ENCODE assay signal across 18 cellular contexts in genomic region chr9:27412963-27413362, GRCh38.
DNase-seq lines count a peak whose midpoint lies in the region; ATAC-seq, FAIRE-seq and TF ChIP-seq lines count a peak whose summit lies in the region.
"Had no signal": no experiment of that assay in that cellular context is flagged by ENCODE, and none has a peak within 500 bp of the region (broad histone marks: within the 10 kb centered on the region; RNA-seq: fewer than 3 reads in every experiment).

No MANE protein-coding gene starts in this region.

- H3K9me3 ChIP-seq in Caco-2 (no peaks in the 10 kb centered on the region), keratinocyte (ENCODE audit: control insufficient read depth, low read depth, low read length) (no peaks in the 10 kb centered on the region), spleen (no peaks in the 10 kb centered on the region)
- H3K9me3 ChIP-seq: body of pancreas, MG63 had no signal

- peak overlapping the region; percentile 25 for H3K27ac ChIP-seq in keratinocyte (ENCODE audit: control insufficient read depth, insufficient read depth, low read length)
- peak overlapping the region in 7 of 8 donors; percentile 51 to 77 (median 68) for H3K27ac ChIP-seq in spleen
- H3K27ac ChIP-seq: parathyroid adenoma had no signal

- ATAC-seq in HG02938 (IDR thresholded peaks at IDR 0.05; ENCODE audit: unreplicated experiment), result no peak
- ATAC-seq: body of pancreas, WTC11 had no signal

- CTCF ChIA-PET in Caco-2 (lab: Charles Lee), result no interaction called here

- H3K4me3 ChIP-seq in Caco-2 (ENCODE audit: low read depth, low read length) (no peak overlapping the region), keratinocyte (ENCODE audit: control insufficient read depth in 2 of 3, extremely low read depth in 1 of 3, insufficient read depth in 2 of 3, low read depth in 1 of 3, low read length in 3 of 3) (peak overlapping the region in 2 of 3 experiments; percentile 37 to 51), spleen (peak overlapping the region in 3 of 8 donors; percentile 13 to 46 (median 25))
- H3K4me3 ChIP-seq: body of pancreas had no signal

- DNase-seq in Caco-2, result no peak
- DNase-seq in chondrocyte (ENCODE audit: low spot score), result no peak
- no peak for DNase-seq in keratinocyte (ENCODE audit: low read depth, low spot score)
- DNase-seq in spleen, result no peak
- no peak for DNase-seq in globus pallidus (ENCODE audit: low spot score)
- DNase-seq in ureter (ENCODE audit: low spot score), result no peak
- DNase-seq in COLO668 (lab: John Stamatoyannopoulos, UW; ENCODE audit: unreplicated experiment), result no peak
- DNase-seq: activated gamma-delta T cell, body of pancreas, immature natural killer cell, MG63, NCI-H774, RPMI8226 had no signal

- WGBS in spleen, 5 donors, result 43 to 66% (median 61%) methylated on average over 2 of the region's 2 CpGs

- no peak for TF ChIP-seq CTCF in Caco-2 (IDR thresholded peaks at IDR 0.05; ENCODE audit: insufficient read depth in 1 of 2, low read depth in 1 of 2, low read length in 1 of 2, severe bottlenecking in 1 of 2, unreplicated experiment in 1 of 2)
- TF ChIP-seq CTCF in chondrocyte (IDR thresholded peaks at IDR 0.05), result no peak
- TF ChIP-seq CTCF in keratinocyte (optimal IDR thresholded peaks at IDR 0.05 in 1 of 3, IDR thresholded peaks at IDR 0.05 in 1 of 3, conservative IDR thresholded peaks at IDR 0.05 in 1 of 3; ENCODE audit: extremely low read depth in 1 of 3, insufficient read depth in 2 of 3, low read length in 3 of 3), result no peak
- no peak for TF ChIP-seq CTCF in spleen (IDR thresholded peaks at IDR 0.05 in 8 of 11, conservative IDR thresholded peaks at IDR 0.05 in 3 of 11)

- dilution Hi-C loops in keratinocyte (cut with MboI; ENCODE audit: extremely low pct_ligation_motif_present, low sequenced_read_pairs), result no loop called here

- H3K4me1 Mint-ChIP-seq in Caco-2 (ENCODE audit: low read depth, unreplicated experiment) (no peaks in the 10 kb centered on the region), chondrocyte (ENCODE audit: low read depth) (peaks cover 20% of the 10 kb centered on the region)
- H3K4me1 Mint-ChIP-seq: immature natural killer cell had no signal

- peaks cover 3% of the 10 kb centered on the region; the same call in 1 of the 2 replicates for H3K4me1 ChIP-seq in Caco-2
- H3K4me1 ChIP-seq in keratinocyte (ENCODE audit: control insufficient read depth, extremely low read depth, insufficient read depth, low read length), result peaks cover 33% of the 10 kb centered on the region
- peaks cover 0 to 41% (median 20%) of the 10 kb centered on the region in 6 donors for H3K4me1 ChIP-seq in spleen
- H3K4me1 ChIP-seq: parathyroid adenoma had no signal

- H3K27me3 Mint-ChIP-seq in Caco-2 (ENCODE audit: insufficient read depth, unreplicated experiment) (no peaks in the 10 kb centered on the region), chondrocyte (ENCODE audit: low read depth) (no peaks in the 10 kb centered on the region)

- H3K9ac ChIP-seq in keratinocyte (ENCODE audit: control insufficient read depth, extremely low read depth, insufficient read depth, low read length), result no peak overlapping the region
- H3K9ac ChIP-seq: parathyroid adenoma had no signal

- H4K20me1 ChIP-seq in keratinocyte (ENCODE audit: control insufficient read depth, extremely low read depth, insufficient read depth, low read length), result no peaks in the 10 kb centered on the region

- H3K27ac Mint-ChIP-seq in Caco-2 (ENCODE audit: unreplicated experiment), result peak overlapping the region; percentile 1
- H3K27ac Mint-ChIP-seq in chondrocyte (ENCODE audit: unreplicated experiment), result peak overlapping the region; percentile 45
- H3K27ac Mint-ChIP-seq: immature natural killer cell had no signal

- intact Hi-C loops in Caco-2 (cut with micrococcal nuclease; ENCODE audit: unreplicated experiment), result no loop called here
- intact Hi-C loops in spleen (cut with DNase I; ENCODE audit: low total_unique reads), result no loop called here

- H3K27me3 ChIP-seq in Caco-2 (replicated peaks; ENCODE audit: control insufficient read depth, insufficient read depth, low read length), result no peaks in the 10 kb centered on the region
- H3K27me3 ChIP-seq in keratinocyte (ENCODE audit: control insufficient read depth, extremely low read depth, insufficient read depth, low read length), result no peaks in the 10 kb centered on the region
- H3K27me3 ChIP-seq in spleen (replicated peaks in 1 of 7), result no peaks in the 10 kb centered on the region
- H3K27me3 ChIP-seq: body of pancreas, MG63 had no signal

- no peaks in the 10 kb centered on the region for H3K9me1 ChIP-seq in keratinocyte (ENCODE audit: control insufficient read depth, extremely low read depth, insufficient read depth, low read length)

- peak overlapping the region; percentile 73 for H3K4me2 ChIP-seq in keratinocyte (ENCODE audit: control insufficient read depth, extremely low read depth, insufficient read depth, low read depth, low read length)

- no peak overlapping the region for H3K4me3 Mint-ChIP-seq in Caco-2 (ENCODE audit: unreplicated experiment)
- peak overlapping the region; percentile 46 for H3K4me3 Mint-ChIP-seq in chondrocyte (ENCODE audit: unreplicated experiment)
- H3K4me3 Mint-ChIP-seq: immature natural killer cell, WTC11 had no signal

- H3K9me3 Mint-ChIP-seq in Caco-2 (ENCODE audit: unreplicated experiment), result no peaks in the 10 kb centered on the region
- no peaks in the 10 kb centered on the region for H3K9me3 Mint-ChIP-seq in chondrocyte (ENCODE audit: low read depth)

- H3K79me2 ChIP-seq in keratinocyte (ENCODE audit: control insufficient read depth, insufficient read depth, low read length), result peaks cover 61% of the 10 kb centered on the region
- H3K79me2 ChIP-seq: parathyroid adenoma had no signal

- H3K36me3 Mint-ChIP-seq in Caco-2 (ENCODE audit: insufficient read depth, unreplicated experiment), result no peaks in the 10 kb centered on the region
- no peaks in the 10 kb centered on the region for H3K36me3 Mint-ChIP-seq in chondrocyte (ENCODE audit: low read depth)
- H3K36me3 Mint-ChIP-seq: immature natural killer cell had no signal

- POLR2A ChIA-PET in Caco-2 (lab: Charles Lee), result interaction anchor here (0.6 kb wide), 1 partner anchor 46 kb away, joined by 5 read pairs; no protein-coding TSS in a partner anchor

- no peak overlapping the region for H2AFZ ChIP-seq in keratinocyte (ENCODE audit: control insufficient read depth, low read length)
- H2AFZ ChIP-seq: parathyroid adenoma had no signal

- FAIRE-seq in keratinocyte (lab: Jason Lieb, UNC), result peak; percentile 68
- FAIRE-seq: frontal cortex, H1 had no signal

- BruUV-seq in Caco-2 (replicated peaks; lab: Mats Ljungman, UMichigan), result no TSS peak

- no peaks in the 10 kb centered on the region for H3K36me3 ChIP-seq in Caco-2 (ENCODE audit: control insufficient read depth, insufficient read depth, low read length)
- no peaks in the 10 kb centered on the region for H3K36me3 ChIP-seq in keratinocyte (ENCODE audit: control insufficient read depth in 2 of 2, extremely low read depth in 1 of 2, insufficient read depth in 2 of 2, low read length in 2 of 2)
- H3K36me3 ChIP-seq in spleen, result no peaks in the 10 kb centered on the region
- H3K36me3 ChIP-seq: MG63 had no signal

- TF ChIP-seq POLR2A in spleen (IDR thresholded peaks at IDR 0.05), result no peak
